ENCODE assay signal across 33 cellular contexts in the genomic region with DNA sequence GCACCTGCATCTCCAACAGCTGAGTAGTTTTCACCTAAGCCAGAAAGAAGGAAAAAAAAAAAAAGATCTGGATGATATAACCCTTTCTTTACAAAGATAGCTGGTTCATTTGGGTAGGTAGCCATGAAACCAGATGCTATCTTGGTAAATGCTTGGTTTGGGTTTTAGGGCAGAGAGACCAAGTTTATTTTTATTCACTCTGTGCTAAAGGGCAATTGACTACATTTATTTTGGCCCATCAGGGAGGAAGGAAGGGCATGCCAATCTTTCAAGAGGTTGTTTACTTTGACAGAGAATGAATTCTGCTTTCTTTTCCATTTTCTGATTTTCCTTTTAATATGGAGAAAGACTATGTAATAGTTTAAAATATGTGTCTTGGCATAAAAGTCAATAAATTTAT.
DNase-seq lines count a peak whose midpoint lies in the region; ATAC-seq, FAIRE-seq and TF ChIP-seq lines count a peak whose summit lies in the region.
"Had no signal": no experiment of that assay in that cellular context is flagged by ENCODE, and none has a peak within 500 bp of the region (broad histone marks: within the 10 kb centered on the region; RNA-seq: fewer than 3 reads in every experiment).

No MANE protein-coding gene starts in this region.

- H3K4me3 ChIP-seq in liver (ENCODE audit: low read depth in 1 of 3, low read length in 3 of 3) (no peak overlapping the region), HepG2 (replicated peaks in 1 of 3; ENCODE audit: insufficient read depth in 1 of 3, low read depth in 2 of 3, low read length in 3 of 3) (no peak overlapping the region), right atrium auricular region (no peak overlapping the region)
- H3K4me3 ChIP-seq: A549, GM23338, lung, prostate gland, SK-N-MC, upper lobe of left lung had no signal

- BruUV-seq in HepG2 (replicated peaks; lab: Mats Ljungman, UMichigan) = no TSS peak

- H3K27me3 ChIP-seq in liver (ENCODE audit: control insufficient read depth in 4 of 4, insufficient read depth in 4 of 4, low read length in 3 of 4) (no peaks in the 10 kb centered on the region), HepG2 (ENCODE audit: control insufficient read depth in 1 of 2, insufficient read depth in 2 of 2, low read length in 2 of 2) (no peaks in the 10 kb centered on the region), right atrium auricular region (no peaks in the 10 kb centered on the region)
- H3K27me3 ChIP-seq: upper lobe of left lung had no signal

- H4K20me1 ChIP-seq in HepG2 (ENCODE audit: insufficient read depth, low read length) = no peaks in the 10 kb centered on the region

- in situ Hi-C loops in HepG2 (cut with HindIII; ENCODE audit: extremely low pct_ligation_motif_present, low pct_unique_long_range_greater_than_20kb) = no loop called here

- TF ChIP-seq POLR2A in HepG2 (IDR thresholded peaks at IDR 0.05; ENCODE audit: insufficient read depth in 1 of 2, low read depth in 2 of 2, low read length in 2 of 2) = no peak

- POLR2A ChIA-PET in HepG2 (lab: Yijun Ruan, JAX) = no interaction called here

- peaks cover 5% of the 10 kb centered on the region for H3K36me3 Mint-ChIP-seq in activated T-helper 17 cell treated with anti-CD3 and anti-CD28 coated beads, Interleukin-2, amount 50 U/mL, for 72 hours (ENCODE audit: low read depth)
- H3K36me3 Mint-ChIP-seq: activated CD8-positive, alpha-beta memory T cell treated with anti-CD3 and anti-CD28 coated beads, Interleukin-2, amount 10 ng/mL, durations not matched to agents 7 days and 5 days; CD4-positive, CD25-positive, alpha-beta regulatory T cell; naive thymus-derived CD4-positive, alpha-beta T cell; stimulated activated effector memory CD8-positive, alpha-beta T cell treated with anti-CD3 and anti-CD28 coated beads, Interleukin-12 subunit alpha, Interleukin-12 subunit beta, amount 100 ng/mL, for 72 hours had no signal

- H3K36me3 ChIP-seq in liver (ENCODE audit: control insufficient read depth in 4 of 4, insufficient read depth in 3 of 4, low read depth in 1 of 4, low read length in 3 of 4) (no peaks in the 10 kb centered on the region), HepG2 (replicated peaks in 1 of 2; ENCODE audit: control insufficient read depth in 1 of 2, insufficient read depth in 2 of 2, low read length in 2 of 2) (no peaks in the 10 kb centered on the region), right atrium auricular region (no peaks in the 10 kb centered on the region)
- H3K36me3 ChIP-seq: neutrophil, prostate gland, upper lobe of left lung had no signal

- peak overlapping the region; percentile 21 for H3K27ac Mint-ChIP-seq in activated T-helper 17 cell treated with anti-CD3 and anti-CD28 coated beads, Interleukin-2, amount 50 U/mL, for 72 hours
- H3K27ac Mint-ChIP-seq: activated CD8-positive, alpha-beta memory T cell treated with anti-CD3 and anti-CD28 coated beads, Interleukin-2, amount 10 ng/mL, durations not matched to agents 7 days and 5 days; CD4-positive, CD25-positive, alpha-beta regulatory T cell; endodermal cell; GM23338; naive thymus-derived CD4-positive, alpha-beta T cell; stimulated activated effector memory CD8-positive, alpha-beta T cell treated with anti-CD3 and anti-CD28 coated beads, Interleukin-12 subunit alpha, Interleukin-12 subunit beta, amount 100 ng/mL, for 72 hours had no signal

- intact Hi-C loops in HepG2 (cut with micrococcal nuclease; ENCODE audit: unreplicated experiment) = no loop called here

- H3K4me1 ChIP-seq in liver (ENCODE audit: control insufficient read depth in 4 of 4, insufficient read depth in 4 of 4, low read length in 3 of 4) (peaks cover 3 to 26% (median 14%) of the 10 kb centered on the region in 4 donors), HepG2 (ENCODE audit: insufficient read depth, low read length) (no peaks in the 10 kb centered on the region), right atrium auricular region (peaks cover 0 to 27% of the 10 kb centered on the region in 2 donors)
- H3K4me1 ChIP-seq: prostate gland had no signal

- no peak overlapping the region for H3K4me2 ChIP-seq in HepG2 (ENCODE audit: low read depth, low read length)
- H3K4me2 ChIP-seq: GM23338 had no signal

- H2AFZ ChIP-seq in HepG2 (ENCODE audit: low read length) = no peak overlapping the region
- H2AFZ ChIP-seq: GM23338 had no signal

- no peak overlapping the region for H3K9ac ChIP-seq in liver (ENCODE audit: low read depth in 1 of 2, low read length in 2 of 2)
- no peak overlapping the region for H3K9ac ChIP-seq in HepG2 (ENCODE audit: insufficient read depth, low read depth, low read length)

- CTCF ChIA-PET in HepG2 (lab: Yijun Ruan, JAX; ENCODE audit: low intra/inter-chr PET ratio, low total read pairs) = no interaction called here

- DNase-seq in HepG2 (ENCODE audit: low spot score) (no peak), right atrium auricular region (ENCODE audit: low spot score) (no peak), hypothalamus (lab: John Stamatoyannopoulos, UW) (no peak), HK-2 (ENCODE audit: unreplicated experiment) (no peak)
- DNase-seq: activated CD4-positive, alpha-beta T cell treated with anti-CD3 and anti-CD28 coated beads, Interleukin-2, amount 50 U/mL, for 4 hours; activated CD8-positive, alpha-beta memory T cell treated with anti-CD3 and anti-CD28 coated beads, Interleukin-2, amount 10 ng/mL, durations not matched to agents 7 days and 5 days; activated T-cell treated with anti-CD3 and anti-CD28 coated beads, Interleukin-2, amount 50 U/mL, for 4 hours; AML-193; caudate nucleus; CD4-positive, CD25-positive, alpha-beta regulatory T cell; DND-41; endodermal cell; GF-D8; head of caudate nucleus; KBM-7; naive thymus-derived CD4-positive, alpha-beta T cell; NCI-H2081; NCI-H2227 treated with DMSO at 0.1 percent for 48 hours; NCI-H69; T-helper 1 cell; upper lobe of left lung had no signal

- peaks cover 6% of the 10 kb centered on the region for H3K27me3 Mint-ChIP-seq in activated T-helper 17 cell treated with anti-CD3 and anti-CD28 coated beads, Interleukin-2, amount 50 U/mL, for 72 hours

- no peaks in the 10 kb centered on the region for H3K9me3 Mint-ChIP-seq in activated T-helper 17 cell treated with anti-CD3 and anti-CD28 coated beads, Interleukin-2, amount 50 U/mL, for 72 hours
- H3K9me3 Mint-ChIP-seq: activated T-cell treated with anti-CD3 and anti-CD28 coated beads, Interleukin-2, amount 50 U/mL, for 4 hours; CD4-positive, CD25-positive, alpha-beta regulatory T cell; endodermal cell; GM23338; naive thymus-derived CD4-positive, alpha-beta T cell; stimulated activated effector memory CD8-positive, alpha-beta T cell treated with anti-CD3 and anti-CD28 coated beads, Interleukin-12 subunit alpha, Interleukin-12 subunit beta, amount 100 ng/mL, for 72 hours had no signal

- H3K9me3 ChIP-seq in liver (ENCODE audit: control insufficient read depth in 4 of 4, low read length in 3 of 4) (no peaks in the 10 kb centered on the region), HepG2 (ENCODE audit: low read length) (no peaks in the 10 kb centered on the region), right atrium auricular region (no peaks in the 10 kb centered on the region)
- H3K9me3 ChIP-seq: A549, neutrophil, prostate gland, upper lobe of left lung had no signal

- ATAC-seq in HepG2 (no peak), HG03520 (IDR thresholded peaks at IDR 0.05; ENCODE audit: unreplicated experiment) (no peak), GM21786 (IDR thresholded peaks at IDR 0.05; ENCODE audit: unreplicated experiment) (no peak)
- no peak for ATAC-seq in activated T-helper 17 cell treated with anti-CD3 and anti-CD28 coated beads, Interleukin-2, amount 50 U/mL, for 72 hours (replicated peaks)
- ATAC-seq: activated CD8-positive, alpha-beta memory T cell treated with anti-CD3 and anti-CD28 coated beads, Interleukin-2, amount 10 ng/mL, durations not matched to agents 7 days and 5 days; esophagus mucosa; GM23338; naive thymus-derived CD4-positive, alpha-beta T cell had no signal

- TF ChIP-seq CTCF in liver (IDR thresholded peaks at IDR 0.05; ENCODE audit: low read depth, low read length, missing input control) (no peak), HepG2 (CRISPR knock-in tag; IDR thresholded peaks at IDR 0.05) (no peak), right atrium auricular region (IDR thresholded peaks at IDR 0.05) (no peak)

- peaks cover 3% of the 10 kb centered on the region for H3K4me1 Mint-ChIP-seq in activated T-helper 17 cell treated with anti-CD3 and anti-CD28 coated beads, Interleukin-2, amount 50 U/mL, for 72 hours
- H3K4me1 Mint-ChIP-seq: CD4-positive, CD25-positive, alpha-beta regulatory T cell; endodermal cell; naive thymus-derived CD4-positive, alpha-beta T cell had no signal

- TF ChIP-seq RAD21 in liver (IDR thresholded peaks at IDR 0.05) (peak; percentile 28 to 44), HepG2 (CRISPR knock-in tag; IDR thresholded peaks at IDR 0.05) (no peak)

- no peak for TF ChIP-seq EP300 in HepG2 (IDR thresholded peaks at IDR 0.05; ENCODE audit: low read depth in 2 of 2, low read length in 2 of 2)
- no peak for TF ChIP-seq EP300 in HepG2 (CRISPR knock-in tag; IDR thresholded peaks at IDR 0.05; ENCODE audit: borderline replicate concordance)

- H3K27ac ChIP-seq in liver (ENCODE audit: low read depth in 1 of 2, low read length in 2 of 2) (peak overlapping the region; percentile 70 to 76), HepG2 (ENCODE audit: extremely low read length, insufficient read depth, low read length) (no peak overlapping the region), right atrium auricular region (peak overlapping the region; percentile 24 to 54)
- H3K27ac ChIP-seq: neutrophil, prostate gland, SK-N-MC, upper lobe of left lung had no signal

- no peak overlapping the region for H3K4me3 Mint-ChIP-seq in activated T-helper 17 cell treated with anti-CD3 and anti-CD28 coated beads, Interleukin-2, amount 50 U/mL, for 72 hours
- H3K4me3 Mint-ChIP-seq: activated CD8-positive, alpha-beta memory T cell treated with anti-CD3 and anti-CD28 coated beads, Interleukin-2, amount 10 ng/mL, durations not matched to agents 7 days and 5 days; activated T-cell treated with anti-CD3 and anti-CD28 coated beads, Interleukin-2, amount 50 U/mL, for 4 hours; CD4-positive, CD25-positive, alpha-beta regulatory T cell; endodermal cell; GM23338; naive thymus-derived CD4-positive, alpha-beta T cell; stimulated activated effector memory CD8-positive, alpha-beta T cell treated with anti-CD3 and anti-CD28 coated beads, Interleukin-12 subunit alpha, Interleukin-12 subunit beta, amount 100 ng/mL, for 72 hours had no signal

- FAIRE-seq in HepG2 (lab: Jason Lieb, UNC) = no peak
- FAIRE-seq: A549 had no signal

- no peaks in the 10 kb centered on the region for H3K79me2 ChIP-seq in HepG2 (ENCODE audit: insufficient read depth, low read length)

TF ChIP-seq in liver, 16 proteins besides CTCF, POLR2A, EP300 and RAD21 (continues in another document):
- TF ChIP-seq EGR1 (IDR thresholded peaks at IDR 0.05; ENCODE audit: low read depth in 2 of 2) = no peak
- peak; percentile 54 for TF ChIP-seq YY1 (IDR thresholded peaks at IDR 0.05)
- TF ChIP-seq GABPA (IDR thresholded peaks at IDR 0.05 in 1 of 2, conservative IDR thresholded peaks at IDR 0.05 in 1 of 2) = no peak
- TF ChIP-seq FOXA2 (IDR thresholded peaks at IDR 0.05) = peak; percentile 81

TF ChIP-seq in HepG2, 621 proteins besides CTCF, POLR2A, EP300 and RAD21 (continues in another document):
- TF ChIP-seq ESRRA (CRISPR knock-in tag; IDR thresholded peaks at IDR 0.05; ENCODE audit: low read depth) = no peak
